ENCODE assay signal across 8 cellular contexts in the genomic region with DNA sequence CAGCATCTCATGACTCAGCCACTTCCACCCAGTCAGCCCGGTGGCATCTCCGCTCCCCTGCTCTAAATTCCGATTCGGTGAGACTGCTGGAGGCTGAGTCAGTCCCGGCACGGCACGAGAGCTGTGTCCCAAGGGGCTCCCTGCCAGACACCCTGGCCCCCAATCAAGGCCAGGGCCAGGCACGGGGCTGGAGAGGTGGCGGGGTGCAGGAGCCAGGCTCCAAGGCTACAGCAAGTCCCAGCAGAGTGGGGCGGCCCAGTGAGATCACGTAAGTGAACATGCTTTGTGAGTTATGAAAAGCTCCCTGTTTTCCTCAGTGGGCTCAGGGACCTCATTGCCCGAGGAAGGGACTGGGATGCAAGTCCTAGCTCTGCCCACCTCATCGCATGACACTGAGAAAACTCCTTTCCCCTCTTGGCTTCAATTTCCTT. TPM values are rescaled to one million over a fixed set of nuclear protein-coding genes. Genes with fewer than 3 reads are reported as not detected.
DNase-seq lines count a peak whose midpoint lies in the region; ATAC-seq and TF ChIP-seq lines count a peak whose summit lies in the region.

No MANE protein-coding gene starts in this region.

- H3K36me3 ChIP-seq in HCT116 (ENCODE audit: control insufficient read depth in 1 of 2, insufficient read depth in 2 of 2, low read length in 2 of 2) (peaks cover 0 to 11% of the 10 kb centered on the region in 2 experiments; a peak in 1 of 4 replicates), ascending aorta (no peaks in the 10 kb centered on the region)

- peak; percentile 89 for DNase-seq in HCT116 (ENCODE audit: low read depth, low spot score)
- DNase-seq in ascending aorta (ENCODE audit: low spot score in 2 of 2), result peak; percentile 86 to 97
- peak; percentile 99 for DNase-seq in hepatic stellate cell (ENCODE audit: low spot score)
- DNase-seq in stromal cell of bone marrow (ENCODE audit: low read depth), result peak; percentile 96
- DNase-seq in activated CD8-positive, alpha-beta memory T cell treated with anti-CD3 and anti-CD28 coated beads, Interleukin-2, amount 10 ng/mL, durations not matched to agents 7 days and 5 days, result no peak
- DNase-seq in NCI-H2196 treated with DMSO at 0.1 percent for 48 hours (lab: John Stamatoyannopoulos, UW; ENCODE audit: unreplicated experiment), result no peak

- TF ChIP-seq POLR2A in HCT116 (IDR thresholded peaks at IDR 0.05; ENCODE audit: borderline replicate concordance, extremely low read depth, insufficient read depth, insufficient read length), result no peak

- BruUV-seq in HCT116 (replicated peaks; lab: Mats Ljungman, UMichigan), result no TSS peak

- H3K9me2 ChIP-seq in HCT116 (ENCODE audit: insufficient read depth), result no peaks in the 10 kb centered on the region

- no peaks in the 10 kb centered on the region for H3K27me3 ChIP-seq in HCT116 (ENCODE audit: insufficient read depth, low read length)
- H3K27me3 ChIP-seq in ascending aorta, result no peaks in the 10 kb centered on the region

- ATAC-seq in HCT116 (peak; percentile 60), GM19023 (IDR thresholded peaks at IDR 0.05; ENCODE audit: unreplicated experiment) (no peak), HG02938 (IDR thresholded peaks at IDR 0.05; ENCODE audit: unreplicated experiment) (no peak)
- ATAC-seq in activated CD8-positive, alpha-beta memory T cell treated with anti-CD3 and anti-CD28 coated beads, Interleukin-2, amount 10 ng/mL, durations not matched to agents 7 days and 5 days, result no peak

- CTCF ChIA-PET in HCT116 (lab: Charles Lee), result interaction anchor here (0.8 to 2.2 kb wide), 6 partner anchors 21 to 31 kb away, joined by 3 to 15 read pairs (median 3); partner anchors contain the start of genes CCDC85B and FIBP
- CTCF ChIA-PET in activated CD8-positive, alpha-beta memory T cell treated with anti-CD3 and anti-CD28 coated beads, Interleukin-2, amount 10 ng/mL, durations not matched to agents 7 days and 5 days (lab: Charles Lee), result interaction anchor here (0.9 kb wide), 1 partner anchor 25 kb away, joined by 3 read pairs; the partner anchor contains the start of gene CCDC85B

- H3K4me1 ChIP-seq in HCT116 (ENCODE audit: control insufficient read depth in 1 of 2, insufficient read depth in 2 of 2, low read length in 2 of 2) (peaks cover 68 to 85% of the 10 kb centered on the region in 2 experiments), ascending aorta (peaks cover 44 to 62% of the 10 kb centered on the region in 2 donors)

- H3K4me2 ChIP-seq in HCT116 (ENCODE audit: low read length), result peak overlapping the region; percentile 96

- no peaks in the 10 kb centered on the region for H4K20me1 ChIP-seq in HCT116 (ENCODE audit: insufficient read depth)

- no peak overlapping the region for H2AFZ ChIP-seq in HCT116 (ENCODE audit: low read depth, low read length, poor library complexity, severe bottlenecking)

- peaks cover 45% of the 10 kb centered on the region for H3K79me2 ChIP-seq in HCT116 (ENCODE audit: insufficient read depth, low read length)

- POLR2A ChIA-PET in HCT116 (lab: Charles Lee), result interaction anchor here (0.7 to 2.8 kb wide), 13 partner anchors 10 to 96 kb away, joined by 3 to 80 read pairs (median 4); partner anchors contain the start of genes BANF1, CCDC85B, CFL1 and CST6

- H3K9me3 ChIP-seq in HCT116 (ENCODE audit: control insufficient read depth in 1 of 2, insufficient read depth in 1 of 2, low read depth in 1 of 2, low read length in 2 of 2) (no peaks in the 10 kb centered on the region), ascending aorta (no peaks in the 10 kb centered on the region)

- RAD21 ChIA-PET in HCT116 (lab: Charles Lee; ENCODE audit: low non-redundant PET in 1 of 2, low total read pairs in 2 of 2, uncharacterized antibody in 2 of 2, unreplicated experiment in 2 of 2), result interaction anchor here (0.8 to 1.1 kb wide), 3 partner anchors 23 to 27 kb away, joined by 3 to 10 read pairs (median 3); partner anchors contain the start of gene FIBP (in 1 of the 2)

- TF ChIP-seq CTCF in HCT116 (IDR thresholded peaks at IDR 0.05 in 2 of 3, conservative IDR thresholded peaks at IDR 0.05 in 1 of 3; ENCODE audit: borderline replicate concordance in 1 of 3, insufficient read depth in 1 of 3, low read depth in 2 of 3, low read length in 2 of 3) (no peak), ascending aorta (IDR thresholded peaks at IDR 0.05) (no peak)

- no peak overlapping the region for H3K4me3 Mint-ChIP-seq in activated CD8-positive, alpha-beta memory T cell treated with anti-CD3 and anti-CD28 coated beads, Interleukin-2, amount 10 ng/mL, durations not matched to agents 7 days and 5 days

- peaks cover 16% of the 10 kb centered on the region for H3K36me3 Mint-ChIP-seq in activated CD8-positive, alpha-beta memory T cell treated with anti-CD3 and anti-CD28 coated beads, Interleukin-2, amount 10 ng/mL, durations not matched to agents 7 days and 5 days

- H3K27me3 Mint-ChIP-seq in activated CD8-positive, alpha-beta memory T cell treated with anti-CD3 and anti-CD28 coated beads, Interleukin-2, amount 10 ng/mL, durations not matched to agents 7 days and 5 days, result no peaks in the 10 kb centered on the region

- TF ChIP-seq RAD21 in HCT116 (IDR thresholded peaks at IDR 0.05; ENCODE audit: low read depth), result no peak

- intact Hi-C loops in HCT116 (cut with micrococcal nuclease), result loop anchor here (1.0 kb wide), 2 partner anchors 16 to 25 kb away; partner anchors contain the start of gene FOSL1
- intact Hi-C loops in ascending aorta (cut with DNase I), result loop anchor here (1.0 to 5.0 kb wide), 2 partner anchors 15 to 254 kb away; partner anchors contain the start of gene RELA

- H3K27ac ChIP-seq in HCT116 (ENCODE audit: low read depth, low read length) (peak overlapping the region; percentile 95), ascending aorta (peak overlapping the region; percentile 96 to 98)

- H3K27ac Mint-ChIP-seq in activated CD8-positive, alpha-beta memory T cell treated with anti-CD3 and anti-CD28 coated beads, Interleukin-2, amount 10 ng/mL, durations not matched to agents 7 days and 5 days, result no peak overlapping the region

- H3K4me3 ChIP-seq in HCT116 (replicated peaks in 1 of 2; ENCODE audit: low read depth in 1 of 2, low read length in 2 of 2) (peak overlapping the region; percentile 86 to 95), ascending aorta (peak overlapping the region in 1 of 2 donors; percentile 98)

- peaks cover 32% of the 10 kb centered on the region for H3K4me1 Mint-ChIP-seq in activated CD8-positive, alpha-beta memory T cell treated with anti-CD3 and anti-CD28 coated beads, Interleukin-2, amount 10 ng/mL, durations not matched to agents 7 days and 5 days

- peak overlapping the region; percentile 99 for H3K9ac ChIP-seq in HCT116 (ENCODE audit: low read length)

- no peaks in the 10 kb centered on the region for H3K9me3 Mint-ChIP-seq in activated CD8-positive, alpha-beta memory T cell treated with anti-CD3 and anti-CD28 coated beads, Interleukin-2, amount 10 ng/mL, durations not matched to agents 7 days and 5 days (ENCODE audit: low read depth)

TF ChIP-seq in HCT116, 20 proteins besides CTCF, POLR2A, EP300 and RAD21 (continues in another document):
- TF ChIP-seq FOSL1 (IDR thresholded peaks at IDR 0.05; ENCODE audit: low read depth), result no peak
- TF ChIP-seq TCF7L2 (IDR thresholded peaks at IDR 0.05; ENCODE audit: borderline replicate concordance, extremely low read depth, insufficient read depth, insufficient read length), result peak; percentile 62
- TF ChIP-seq CEBPB (IDR thresholded peaks at IDR 0.05; ENCODE audit: low read depth), result no peak

RNA-seq across cellular contexts. Expression of gene C11orf68, which starts 3.0 kb away (rescaled TPM):
- total RNA-seq in HCT116 (2021; ENCODE audit: unreplicated experiment) (49.8 TPM), ascending aorta (25.3 TPM)
- 68.5 and 74.5 TPM in 2 replicates for polyA plus RNA-seq in HCT116 (2012)
- 10 to 100 TPM; 27.5 to 37.8 TPM for total RNA-seq in activated CD8-positive, alpha-beta memory T cell treated with anti-CD3 and anti-CD28 coated beads, Interleukin-2, amount 10 ng/mL, durations not matched to agents 7 days and 5 days

RNA-seq across cellular contexts. Expression of gene DRAP1, which starts 3.4 kb away (rescaled TPM):
- 158 TPM for total RNA-seq in HCT116 (2021; ENCODE audit: unreplicated experiment)
- 176 and 205 TPM in 2 replicates for polyA plus RNA-seq in HCT116 (2012)
- total RNA-seq in ascending aorta, result 135 TPM
- 100 to 1,000 TPM; 192 to 254 TPM for total RNA-seq in activated CD8-positive, alpha-beta memory T cell treated with anti-CD3 and anti-CD28 coated beads, Interleukin-2, amount 10 ng/mL, durations not matched to agents 7 days and 5 days

RNA-seq across cellular contexts. Expression of gene FOSL1, which starts 15.6 kb away (rescaled TPM):
- 125 TPM for total RNA-seq in HCT116 (2021; ENCODE audit: unreplicated experiment)
- 243 and 251 TPM in 2 replicates for polyA plus RNA-seq in HCT116 (2012)
- total RNA-seq in ascending aorta, result 123 TPM
- total RNA-seq in activated CD8-positive, alpha-beta memory T cell treated with anti-CD3 and anti-CD28 coated beads, Interleukin-2, amount 10 ng/mL, durations not matched to agents 7 days and 5 days, result 1 to 10 TPM; 2.7 to 6.0 TPM

RNA-seq across cellular contexts. Expression of gene CCDC85B, which starts 25.4 kb away (rescaled TPM):
- total RNA-seq in HCT116 (2021; ENCODE audit: unreplicated experiment) (84.3 TPM), ascending aorta (184 TPM)
- polyA plus RNA-seq in HCT116 (2012), result 87.5 and 88.5 TPM in 2 replicates
- total RNA-seq in activated CD8-positive, alpha-beta memory T cell treated with anti-CD3 and anti-CD28 coated beads, Interleukin-2, amount 10 ng/mL, durations not matched to agents 7 days and 5 days, result 10 to 100 TPM; 82.3 to 94.1 TPM

RNA-seq across cellular contexts. Expression of gene FIBP, which starts 27.6 kb away (rescaled TPM):
- total RNA-seq in HCT116 (2021; ENCODE audit: unreplicated experiment), result 96.0 TPM
- polyA plus RNA-seq in HCT116 (2012), result 124 and 137 TPM in 2 replicates
- 57.2 TPM for total RNA-seq in ascending aorta
- 100 to 1,000 TPM; 100 to 122 TPM for total RNA-seq in activated CD8-positive, alpha-beta memory T cell treated with anti-CD3 and anti-CD28 coated beads, Interleukin-2, amount 10 ng/mL, durations not matched to agents 7 days and 5 days

Comparison
In these comparisons a context has a peak if more than half of its experiments do, and no peak if none do; other contexts are left out.
1. DNase-seq: peak in HCT116 (single experiment), ascending aorta (2 of 2), hepatic stellate cell (single experiment) and stromal cell of bone marrow (single experiment); none in activated CD8-positive, alpha-beta memory T cell treated with anti-CD3 and anti-CD28 coated beads, Interleukin-2, amount 10 ng/mL, durations not matched to agents 7 days and 5 days (single experiment) and NCI-H2196 treated with DMSO at 0.1 percent for 48 hours (single experiment).
2. RNA of gene FOSL1, which starts 15.6 kb away (total RNA-seq): 125 TPM in HCT116 (single experiment) and 123 TPM in ascending aorta (single experiment); 2.7 to 6.0 TPM in activated CD8-positive, alpha-beta memory T cell treated with anti-CD3 and anti-CD28 coated beads, Interleukin-2, amount 10 ng/mL, durations not matched to agents 7 days and 5 days; every median in the first group is over 10 times any median in the second.